ENCODE assay signal across 18 cellular contexts in the genomic region with DNA sequence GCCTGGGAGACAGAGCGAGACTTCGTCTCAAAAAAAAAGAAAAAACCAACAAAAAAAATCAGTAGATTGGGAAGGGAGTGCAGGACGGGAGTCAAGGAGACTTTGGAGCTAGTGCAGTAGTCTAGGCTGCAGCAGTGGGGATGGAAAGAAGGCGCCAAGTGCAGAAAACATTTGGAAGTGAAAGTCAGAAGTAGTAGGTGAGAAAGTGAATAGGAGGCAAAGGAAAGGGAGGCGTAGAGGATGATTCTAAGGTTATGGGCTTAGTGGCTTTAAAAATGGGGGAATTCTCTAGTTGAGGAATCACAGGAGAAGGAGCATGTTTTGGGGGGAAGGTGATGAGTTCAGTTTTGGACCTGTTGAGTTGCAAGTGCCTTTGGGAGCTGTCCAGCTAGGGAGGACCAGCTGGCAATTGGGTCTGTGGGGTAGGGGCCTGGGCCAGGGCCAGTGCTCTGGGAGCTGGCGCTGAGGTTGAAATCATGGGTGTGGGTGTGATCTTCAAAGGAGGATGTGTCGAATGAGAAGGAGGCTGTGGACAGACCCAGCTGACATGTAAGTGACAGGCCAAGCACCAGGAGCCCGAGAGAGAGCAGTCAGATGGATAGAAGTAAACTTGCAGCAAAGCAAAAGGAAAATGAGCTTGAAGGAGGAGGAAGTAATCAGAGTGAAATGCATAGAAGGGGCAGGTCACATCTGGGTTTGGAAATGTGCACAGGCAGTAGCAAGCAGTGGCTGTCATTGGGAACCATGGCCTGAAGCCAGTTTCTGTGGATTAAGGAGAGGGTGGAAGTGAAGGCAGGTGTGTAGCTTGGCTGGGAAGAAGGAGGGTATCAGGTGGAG. TPM values are rescaled to one million over a fixed set of nuclear protein-coding genes. Genes with fewer than 3 reads are reported as not detected.
DNase-seq lines count a peak whose midpoint lies in the region; ATAC-seq and TF ChIP-seq lines count a peak whose summit lies in the region.
"Had no signal": no experiment of that assay in that cellular context is flagged by ENCODE, and none has a peak within 500 bp of the region (broad histone marks: within the 10 kb centered on the region; RNA-seq: fewer than 3 reads in every experiment).

No MANE protein-coding gene starts in this region.

- H3K4me3 ChIP-seq in spleen = no peak overlapping the region
- H3K4me3 ChIP-seq: BLaER1 treated with 17β-estradiol and CSF1 and Interleukin-3, amounts not matched to agents 10 nM and 100 nM; MG63; PC-9 had no signal

- ATAC-seq in GM19463 (IDR thresholded peaks at IDR 0.05; ENCODE audit: unreplicated experiment) (no peak), GM21447 (IDR thresholded peaks at IDR 0.05; ENCODE audit: unreplicated experiment) (no peak), T-helper 17 cell (no peak)
- ATAC-seq: HCT116, SK-N-SH treated with all-trans-retinoic acid at 6 μM for 48 hours had no signal

- H3K27ac ChIP-seq in caudate nucleus (ENCODE audit: low read depth, low read length) (peak overlapping the region; percentile 83), spleen (no peak overlapping the region)
- H3K27ac ChIP-seq: BLaER1 treated with 17β-estradiol and CSF1 and Interleukin-3, amounts not matched to agents 10 nM and 100 nM; HL-60; PC-9 had no signal

- intact Hi-C loops in spleen (cut with DNase I; ENCODE audit: low total_unique reads) = no loop called here

- no peak for TF ChIP-seq CTCF in spleen (IDR thresholded peaks at IDR 0.05 in 8 of 11, conservative IDR thresholded peaks at IDR 0.05 in 3 of 11)

- peaks cover 0 to 2% (median 0%) of the 10 kb centered on the region in 6 donors for H3K4me1 ChIP-seq in spleen

- no peak overlapping the region for H3K4me3 Mint-ChIP-seq in T-helper 17 cell

- 85 to 89% (median 86%) methylated on average over 8 of the region's 8 CpGs for WGBS in spleen, 5 donors

- H3K9me3 ChIP-seq in spleen (no peaks in the 10 kb centered on the region), T-helper 17 cell (ENCODE audit: control insufficient read depth, low read length, poor library complexity, severe bottlenecking) (no peaks in the 10 kb centered on the region)
- H3K9me3 ChIP-seq: BLaER1 treated with 17β-estradiol and CSF1 and Interleukin-3, amounts not matched to agents 10 nM and 100 nM; MG63 had no signal

- H3K27ac Mint-ChIP-seq in T-helper 17 cell = no peak overlapping the region

- H3K4me1 Mint-ChIP-seq in T-helper 17 cell = no peaks in the 10 kb centered on the region

- H3K36me3 Mint-ChIP-seq in T-helper 17 cell (ENCODE audit: low read depth) = peaks cover 3% of the 10 kb centered on the region

- H3K27me3 ChIP-seq in spleen (replicated peaks in 1 of 7) = no peaks in the 10 kb centered on the region
- H3K27me3 ChIP-seq: BLaER1 treated with 17β-estradiol and CSF1 and Interleukin-3, amounts not matched to agents 10 nM and 100 nM; MG63 had no signal

- peaks cover 0 to 9% (median 3%) of the 10 kb centered on the region in 6 donors for H3K36me3 ChIP-seq in spleen
- H3K36me3 ChIP-seq: BLaER1 treated with 17β-estradiol and CSF1 and Interleukin-3, amounts not matched to agents 10 nM and 100 nM; MG63 had no signal

- peaks cover 10% of the 10 kb centered on the region for H3K27me3 Mint-ChIP-seq in T-helper 17 cell

- no peak for TF ChIP-seq POLR2A in spleen (IDR thresholded peaks at IDR 0.05)

- DNase-seq in NCI-H2029 (lab: John Stamatoyannopoulos, UW) = peak; percentile 18
- DNase-seq in NCI-H2029 treated with DMSO at 0.1 percent for 48 hours (lab: John Stamatoyannopoulos, UW) = no peak
- DNase-seq in NCI-H69 (lab: John Stamatoyannopoulos, UW) = peak; percentile 65
- no peak for DNase-seq in caudate nucleus (lab: John Stamatoyannopoulos, UW)
- peak; percentile 56 for DNase-seq in spleen
- DNase-seq in T-helper 17 cell = no peak
- DNase-seq: MG63, NCI-H187 treated with DMSO at 0.1 percent for 48 hours, NCI-H2227 treated with DMSO at 0.1 percent for 48 hours, NCI-H524 treated with DMSO at 0.1 percent for 48 hours, PC-9, Right ventricle myocardium superior had no signal

RNA-seq across cellular contexts. Expression of a gene that starts 15.8 kb away (rescaled TPM):
- total RNA-seq in spleen (100 to 1,000 TPM in 1 of 7 donors, 10 to 100 TPM in 3, 1 to 10 TPM in 3; 2.9 to 146 (median 11.3) TPM), T-helper 17 cell (10 to 100 TPM in 1 of 2 donors, under 1 TPM in 1; 0.65 to 10.2 TPM)
- 10 to 100 TPM in 1 of 3 donors, 1 to 10 TPM in 1, under 1 TPM in 1; 0.74 to 11.9 (median 1.2) TPM for polyA plus RNA-seq in spleen

RNA-seq across cellular contexts. Expression of a gene that starts 32.1 kb away (rescaled TPM):
- total RNA-seq in spleen (10 to 100 TPM; 12.8 to 24.3 (median 18.2) TPM), T-helper 17 cell (10 to 100 TPM; 10.5 to 13.5 TPM)
- 1 to 10 TPM; 2.2 to 5.0 (median 2.3) TPM for polyA plus RNA-seq in spleen

Comparison
In these comparisons a context has a peak if more than half of its experiments do, and no peak if none do; other contexts are left out.
1. DNase-seq: peak in NCI-H2029 (single experiment), NCI-H69 (single experiment) and spleen (single experiment); none in NCI-H2029 treated with DMSO at 0.1 percent for 48 hours (single experiment), caudate nucleus (0 of 61) and T-helper 17 cell (0 of 3).